8 cellular contexts compared by ENCODE assay signal in the genomic region with DNA sequence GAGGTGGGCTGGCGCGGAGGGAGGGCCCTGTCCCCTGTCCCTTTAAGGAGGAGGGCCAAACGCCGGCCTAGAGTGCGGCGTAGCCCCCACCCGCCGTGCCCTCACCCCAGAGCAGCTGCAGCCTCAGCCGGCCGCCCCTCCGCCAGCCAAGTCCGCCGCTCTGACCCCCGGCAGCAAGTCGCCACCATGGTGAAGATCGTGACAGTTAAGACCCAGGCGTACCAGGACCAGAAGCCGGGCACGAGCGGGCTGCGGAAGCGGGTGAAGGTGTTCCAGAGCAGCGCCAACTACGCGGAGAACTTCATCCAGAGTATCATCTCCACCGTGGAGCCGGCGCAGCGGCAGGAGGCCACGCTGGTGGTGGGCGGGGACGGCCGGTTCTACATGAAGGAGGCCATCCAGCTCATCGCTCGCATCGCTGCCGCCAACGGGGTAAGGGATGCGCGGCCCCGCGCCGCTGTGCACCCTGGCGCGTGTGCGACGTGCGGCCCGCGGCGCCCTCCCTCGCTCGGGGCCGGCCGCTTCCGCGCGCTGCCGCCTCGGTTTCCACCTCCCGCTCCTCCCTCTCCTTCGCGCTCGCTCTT. TPM values are rescaled to one million over a fixed set of nuclear protein-coding genes. Genes with fewer than 3 reads are reported as not detected.
DNase-seq lines count a peak whose midpoint lies in the region; ATAC-seq, FAIRE-seq and TF ChIP-seq lines count a peak whose summit lies in the region.

Gene PGM1, plus strand, starts transcription at position 109 of the 584 bp plus-strand sequence. Its CDS starts 78 bp downstream, at position 187.

- no peaks in the 10 kb centered on the region for H3K9me3 Mint-ChIP-seq in WTC11

- no peaks in the 10 kb centered on the region for H3K27me3 ChIP-seq in bronchial epithelial cell (ENCODE audit: control insufficient read depth, insufficient read depth, low read length)

- no peak for TF ChIP-seq CTCF in WTC11 (IDR thresholded peaks at IDR 0.05)
- no peak for TF ChIP-seq CTCF in bronchial epithelial cell (IDR thresholded peaks at IDR 0.05; ENCODE audit: insufficient read depth, low read length, severe bottlenecking)

- peak within 1 kb of the TSS; percentile 90 for H3K4me3 Mint-ChIP-seq in WTC11

- no peaks in the 10 kb centered on the region for H3K36me3 ChIP-seq in bronchial epithelial cell (ENCODE audit: control insufficient read depth, insufficient read depth, low read length)

- peak within 1 kb of the TSS; percentile 82 for H3K4me3 ChIP-seq in bronchial epithelial cell (ENCODE audit: low read depth, low read length)

- H3K27me3 Mint-ChIP-seq in WTC11 (ENCODE audit: low read depth), result no peaks in the 10 kb centered on the region

- peak within 1 kb of the TSS; percentile 92 for H3K27ac Mint-ChIP-seq in WTC11

- CTCF ChIA-PET in WTC11 (lab: Charles Lee), result interaction anchor here (3.0 kb wide), 1 partner anchor 18 kb away, joined by 21 read pairs; no protein-coding TSS in a partner anchor

- peaks cover 6% of the 10 kb centered on the region; the same call in 1 of the 2 replicates for H3K36me3 Mint-ChIP-seq in WTC11

- ATAC-seq in HG02973 (IDR thresholded peaks at IDR 0.05; ENCODE audit: unreplicated experiment), result peak; percentile 75
- ATAC-seq in WTC11, result peak; percentile 65

- POLR2A ChIA-PET in WTC11 (lab: Charles Lee), result no interaction called here

- H3K4me1 Mint-ChIP-seq in WTC11, result peaks cover 24% of the 10 kb centered on the region

- no peak for FAIRE-seq in bronchial epithelial cell (lab: Jason Lieb, UNC)

- DNase-seq in NCI-H2081 (lab: John Stamatoyannopoulos, UW) (peak; percentile 48 to 70), NCI-H2081 treated with DMSO at 0.1 percent for 48 hours (lab: John Stamatoyannopoulos, UW) (no peak), NCI-H2107 (lab: John Stamatoyannopoulos, UW) (peak; percentile 48), WTC11 (ENCODE audit: low spot score) (peak; percentile 79), bronchial epithelial cell (ENCODE audit: low read depth) (peak; percentile 69), inferior parietal cortex (ENCODE audit: extremely low spot score) (peak; percentile 62)
- DNase-seq in stimulated activated CD4-positive, alpha-beta T cell treated with anti-CD3 and anti-CD28 coated beads, Interleukin-12 subunit alpha, Interleukin-12 subunit beta, amount 100 ng/mL, for 24 hours (ENCODE audit: low read depth in 2 of 2), result peak; percentile 54 to 65

TF ChIP-seq in WTC11, 78 proteins besides CTCF, POLR2A, EP300 and RAD21 (continues in another document):
- no peak for TF ChIP-seq ZBTB21 (CRISPR knock-in tag; IDR thresholded peaks at IDR 0.05; ENCODE audit: borderline replicate concordance)
- no peak for TF ChIP-seq JAZF1 (CRISPR knock-in tag; IDR thresholded peaks at IDR 0.05)
- TF ChIP-seq SP1 (CRISPR knock-in tag; conservative IDR thresholded peaks at IDR 0.05), result peak; percentile 76
- TF ChIP-seq PRDM15 (CRISPR knock-in tag; IDR thresholded peaks at IDR 0.05), result no peak
- TF ChIP-seq NFYB (CRISPR knock-in tag; conservative IDR thresholded peaks at IDR 0.05; ENCODE audit: low read depth), result 0 out of 2 replicates have a peak, but pooled peaks have one; percentile 17
- peak; percentile 25; the same call in 1 of the 2 replicates for TF ChIP-seq TCF7 (CRISPR knock-in tag; IDR thresholded peaks at IDR 0.05; ENCODE audit: low read depth)
- no peak for TF ChIP-seq ZNF671 (CRISPR knock-in tag; IDR thresholded peaks at IDR 0.05)
- TF ChIP-seq ZNF281 (CRISPR knock-in tag; IDR thresholded peaks at IDR 0.05), result no peak
- TF ChIP-seq TEAD1 (CRISPR knock-in tag; IDR thresholded peaks at IDR 0.05), result no peak
- TF ChIP-seq, protein P1, sequence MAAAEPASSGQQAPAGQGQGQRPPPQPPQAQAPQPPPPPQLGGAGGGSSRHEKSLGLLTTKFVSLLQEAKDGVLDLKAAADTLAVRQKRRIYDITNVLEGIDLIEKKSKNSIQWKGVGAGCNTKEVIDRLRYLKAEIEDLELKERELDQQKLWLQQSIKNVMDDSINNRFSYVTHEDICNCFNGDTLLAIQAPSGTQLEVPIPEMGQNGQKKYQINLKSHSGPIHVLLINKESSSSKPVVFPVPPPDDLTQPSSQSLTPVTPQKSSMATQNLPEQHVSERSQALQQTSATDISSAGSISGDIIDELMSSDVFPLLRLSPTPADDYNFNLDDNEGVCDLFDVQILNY (CRISPR knock-in tag; IDR thresholded peaks at IDR 0.05), result no peak
- no peak for TF ChIP-seq RORB (CRISPR knock-in tag; IDR thresholded peaks at IDR 0.05)
- TF ChIP-seq GTF2I (CRISPR knock-in tag; conservative IDR thresholded peaks at IDR 0.05), result no peak
- no peak for TF ChIP-seq ZNF512 (CRISPR knock-in tag; IDR thresholded peaks at IDR 0.05; ENCODE audit: borderline replicate concordance)
- peak; percentile 59; the same call in 1 of the 2 replicates for TF ChIP-seq ZNF138 (CRISPR knock-in tag; conservative IDR thresholded peaks at IDR 0.05)
- no peak for TF ChIP-seq ATF1 (CRISPR knock-in tag; IDR thresholded peaks at IDR 0.05)
- TF ChIP-seq ZNF121 (CRISPR knock-in tag; IDR thresholded peaks at IDR 0.05), result no peak

RNA-seq across cellular contexts. Expression of gene PGM1, which starts in this region (rescaled TPM):
- total RNA-seq in WTC11 (2021), result 111 to 146 TPM (median 143 TPM) in 3 replicates
- 42.4 and 69.2 TPM in 2 replicates for total RNA-seq in bronchial epithelial cell
